Comparison of ENCODE assay signal across 8 cellular contexts in the genomic region with DNA sequence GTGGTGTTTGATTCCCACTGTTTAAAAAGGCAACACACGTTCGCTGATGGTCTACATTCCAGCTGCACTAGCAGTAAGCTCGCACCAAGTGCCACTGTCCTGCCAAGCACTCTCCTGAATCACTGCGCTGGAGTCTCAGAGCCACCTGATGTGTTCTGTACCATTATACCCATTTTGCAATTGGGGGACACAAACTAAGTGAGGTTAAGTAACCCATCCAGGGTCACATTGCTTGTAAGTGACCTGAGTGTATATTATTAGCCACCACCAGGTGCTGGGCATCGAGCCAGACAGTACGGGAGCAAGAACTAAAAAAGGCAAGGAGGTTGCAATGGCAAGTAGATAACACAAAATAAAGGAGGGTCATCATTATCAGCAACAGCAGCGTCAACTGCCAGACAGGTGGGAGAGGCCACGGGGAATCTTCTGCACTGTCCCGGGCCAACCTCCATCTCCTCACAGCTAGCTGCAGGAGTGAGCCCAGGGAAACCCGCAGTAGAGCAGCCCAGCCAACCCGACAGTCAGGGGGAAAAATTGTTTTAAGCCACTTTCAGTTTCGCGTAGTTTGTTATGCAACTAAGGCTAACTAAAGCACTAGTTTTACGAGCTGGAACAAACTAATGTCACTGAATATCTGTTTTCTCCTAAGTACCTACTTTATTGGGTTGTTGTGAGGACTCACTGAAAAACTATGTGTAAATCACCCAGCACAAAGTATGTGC. TPM values are rescaled to one million over a fixed set of nuclear protein-coding genes. Genes with fewer than 3 reads are reported as not detected.
DNase-seq lines count a peak whose midpoint lies in the region; ATAC-seq and TF ChIP-seq lines count a peak whose summit lies in the region.

No MANE protein-coding gene starts in this region.

- peak overlapping the region; percentile 86 for H3K27ac ChIP-seq in DND-41 (ENCODE audit: low read length)
- no peak overlapping the region for H3K27ac ChIP-seq in neural progenitor cell

- ATAC-seq in DND-41 (ENCODE audit: insufficient read depth, low read depth) (no peak), HG03045 (IDR thresholded peaks at IDR 0.05; ENCODE audit: unreplicated experiment) (no peak)

- peaks cover 39% of the 10 kb centered on the region for H3K4me1 ChIP-seq in DND-41 (ENCODE audit: insufficient read depth, low read length)
- peaks cover 31% of the 10 kb centered on the region for H3K4me1 ChIP-seq in neural progenitor cell

- H3K27ac Mint-ChIP-seq in neural progenitor cell = no peak overlapping the region

- H3K36me3 ChIP-seq in DND-41 (ENCODE audit: insufficient read depth, low read length) (no peaks in the 10 kb centered on the region; the same call in 1 of the 2 replicates), neural progenitor cell (no peaks in the 10 kb centered on the region)

- H3K9ac ChIP-seq in DND-41 (ENCODE audit: low read depth, low read length) (peak overlapping the region; percentile 87), neural progenitor cell (no peak overlapping the region)

- H2AFZ ChIP-seq in DND-41 (ENCODE audit: low read depth, low read length) = peak overlapping the region; percentile 99
- H2AFZ ChIP-seq in neural progenitor cell (replicated peaks) = peak overlapping the region; percentile 99

- H4K20me1 ChIP-seq in DND-41 (ENCODE audit: insufficient read depth, low read length) (no peaks in the 10 kb centered on the region), neural progenitor cell (ENCODE audit: low read depth) (no peaks in the 10 kb centered on the region)

- H3K4me3 ChIP-seq in DND-41 (ENCODE audit: low read depth in 1 of 2, low read length in 2 of 2) (peak overlapping the region; percentile 60 to 96; a peak in 3 of 4 replicates), epithelial cell of proximal tubule (ENCODE audit: low read depth, low read length) (peak overlapping the region; percentile 66), neural progenitor cell (peak overlapping the region; percentile 72)

- H3K4me3 Mint-ChIP-seq in neural progenitor cell = peak overlapping the region; percentile 92

- in situ Hi-C loops in KBM-7 (cut with MboI; ENCODE audit: low pct_unique_long_range_greater_than_20kb, low sequenced_read_pairs) = no loop called here

- H3K27me3 Mint-ChIP-seq in neural progenitor cell (ENCODE audit: insufficient read depth, low read depth) = peaks cover 12% of the 10 kb centered on the region

- no peaks in the 10 kb centered on the region for H3F3A ChIP-seq in neural progenitor cell (ENCODE audit: low read depth)

- DNase-seq in DND-41 (no peak), NCI-H2227 treated with DMSO at 0.1 percent for 48 hours (lab: John Stamatoyannopoulos, UW) (peak; percentile 31), epithelial cell of proximal tubule (ENCODE audit: low read depth) (peak; percentile 47), neural progenitor cell (ENCODE audit: low spot score) (peak; percentile 45), GDM1 (lab: John Stamatoyannopoulos, UW) (no peak), KBM-7 (no peak)
- DNase-seq in stimulated activated CD4-positive, alpha-beta T cell treated with anti-CD3 and anti-CD28 coated beads, Interleukin-12 subunit alpha, Interleukin-12 subunit beta, amount 100 ng/mL, for 4 hours = no peak

- H3K27me3 ChIP-seq in DND-41 (ENCODE audit: insufficient read depth, low read length, poor library complexity) (no peaks in the 10 kb centered on the region), neural progenitor cell (peaks cover 33% of the 10 kb centered on the region)

- peaks cover 16% of the 10 kb centered on the region for H3K79me2 ChIP-seq in DND-41 (ENCODE audit: insufficient read depth, low read length)
- H3K79me2 ChIP-seq in neural progenitor cell (ENCODE audit: low read depth) = no peaks in the 10 kb centered on the region

- H3K4me1 Mint-ChIP-seq in neural progenitor cell = peaks cover 27% of the 10 kb centered on the region

- H3K4me2 ChIP-seq in DND-41 (ENCODE audit: insufficient read depth, low read length) = peak overlapping the region; percentile 96
- peak overlapping the region; percentile 99 for H3K4me2 ChIP-seq in neural progenitor cell

- no peaks in the 10 kb centered on the region for H3K9me3 Mint-ChIP-seq in neural progenitor cell

- no peak for TF ChIP-seq CTCF in DND-41 (IDR thresholded peaks at IDR 0.05; ENCODE audit: borderline replicate concordance, extremely low read depth, low read length, poor library complexity, severe bottlenecking)
- peak; percentile 35 for TF ChIP-seq CTCF in epithelial cell of proximal tubule (conservative IDR thresholded peaks at IDR 0.05; ENCODE audit: low read depth, low read length)
- TF ChIP-seq CTCF in neural progenitor cell (IDR thresholded peaks at IDR 0.05) = no peak

- no peaks in the 10 kb centered on the region for H3K9me3 ChIP-seq in DND-41 (ENCODE audit: insufficient read depth, low read length, severe bottlenecking)
- H3K9me3 ChIP-seq in neural progenitor cell (ENCODE audit: low read depth) = no peaks in the 10 kb centered on the region

- no peaks in the 10 kb centered on the region for H3K36me3 Mint-ChIP-seq in neural progenitor cell

RNA-seq across cellular contexts. Expression of gene CPVL, which starts 0.7 kb away (rescaled TPM):
- total RNA-seq in epithelial cell of proximal tubule (12.0 and 31.3 TPM in 2 replicates), neural progenitor cell (ENCODE audit: low replicate concordance) (40.5 and 56.6 TPM in 2 replicates)

RNA-seq across cellular contexts. Expression of gene CHN2, which starts 47.5 kb away (rescaled TPM):
- total RNA-seq in epithelial cell of proximal tubule (0.35 and 5.1 TPM in 2 replicates), neural progenitor cell (ENCODE audit: low replicate concordance) (6.6 and 7.7 TPM in 2 replicates)

Comparison
In these comparisons a context has a peak if more than half of its experiments do, and no peak if none do; other contexts are left out.
1. DNase-seq: peak in NCI-H2227 treated with DMSO at 0.1 percent for 48 hours (single experiment), epithelial cell of proximal tubule (single experiment) and neural progenitor cell (single experiment); none in DND-41 (single experiment), GDM1 (single experiment), KBM-7 (single experiment) and stimulated activated CD4-positive, alpha-beta T cell treated with anti-CD3 and anti-CD28 coated beads, Interleukin-12 subunit alpha, Interleukin-12 subunit beta, amount 100 ng/mL, for 4 hours (single experiment).
2. Peak in every context shown above with its lines, with median percentiles within 50 percentile points of each other: H3K4me3 ChIP-seq.